Comparison of ENCODE assay signal across 23 cellular contexts in the genomic region with DNA sequence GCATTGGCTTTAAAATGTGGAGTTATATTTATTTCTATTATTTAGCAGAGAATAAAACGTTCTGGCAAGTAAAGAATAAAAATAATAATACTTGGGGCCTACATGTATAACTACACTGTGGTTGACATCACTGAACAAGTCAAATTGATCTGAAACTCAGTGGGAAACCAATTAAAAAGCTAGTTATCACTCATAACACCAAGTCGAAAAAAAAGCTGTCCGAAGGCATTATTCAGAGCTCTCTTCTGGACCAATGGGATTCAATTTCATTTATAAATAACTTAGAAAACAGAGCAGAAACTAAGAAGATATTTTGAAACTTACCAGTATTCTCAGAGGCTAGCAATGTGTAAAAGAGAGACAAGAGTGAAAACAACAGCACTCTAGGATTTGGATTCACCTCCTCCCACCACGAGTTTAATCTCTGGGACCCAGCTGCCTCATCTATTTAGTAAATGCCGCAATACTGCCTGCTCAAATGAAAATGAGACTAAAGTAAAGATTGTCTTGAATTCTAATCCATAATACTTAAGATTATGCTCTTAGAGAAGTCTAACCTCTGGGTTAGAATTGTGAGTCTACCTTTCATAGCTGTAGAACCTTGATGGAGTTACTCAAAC.
A peak's percentile ranks its signal among the peaks of the same experiment; 100 is the strongest.
DNase-seq lines count a peak whose midpoint lies in the region; ATAC-seq, FAIRE-seq and TF ChIP-seq lines count a peak whose summit lies in the region.
"Had no signal": no experiment of that assay in that cellular context is flagged by ENCODE, and none has a peak within 500 bp of the region (broad histone marks: within the 10 kb centered on the region; RNA-seq: fewer than 3 reads in every experiment).

No MANE protein-coding gene starts in this region.

- H3K4me3 ChIP-seq in WERI-Rb-1 (ENCODE audit: low read depth, low read length): no peak overlapping the region
- H3K4me3 ChIP-seq: BLaER1, GM23338 had no signal

- H3K27me3 ChIP-seq in WERI-Rb-1 (ENCODE audit: insufficient read depth, low read depth, severe bottlenecking): no peaks in the 10 kb centered on the region
- H3K27me3 ChIP-seq: BLaER1 had no signal

- no peak overlapping the region for H3K27ac Mint-ChIP-seq in stimulated activated effector memory CD8-positive, alpha-beta T cell treated with anti-CD3 and anti-CD28 coated beads, Interleukin-12 subunit alpha, Interleukin-12 subunit beta, amount 100 ng/mL, for 72 hours
- H3K27ac Mint-ChIP-seq: CD14-positive monocyte; CD4-positive, alpha-beta memory T cell; GM23338 had no signal

- H3K9me3 ChIP-seq in WERI-Rb-1 (ENCODE audit: severe bottlenecking): no peaks in the 10 kb centered on the region
- H3K9me3 ChIP-seq: BLaER1 had no signal

- peaks cover 12% of the 10 kb centered on the region for H3K36me3 Mint-ChIP-seq in stimulated activated effector memory CD8-positive, alpha-beta T cell treated with anti-CD3 and anti-CD28 coated beads, Interleukin-12 subunit alpha, Interleukin-12 subunit beta, amount 100 ng/mL, for 72 hours

- H3K27ac ChIP-seq in WERI-Rb-1: no peak overlapping the region
- H3K27ac ChIP-seq: BLaER1, HL-60 had no signal

- H3K4me1 Mint-ChIP-seq in stimulated activated effector memory CD8-positive, alpha-beta T cell treated with anti-CD3 and anti-CD28 coated beads, Interleukin-12 subunit alpha, Interleukin-12 subunit beta, amount 100 ng/mL, for 72 hours: no peaks in the 10 kb centered on the region
- H3K4me1 Mint-ChIP-seq: CD14-positive monocyte had no signal

- FAIRE-seq in D721Med (lab: Jason Lieb, UNC): peak; percentile 41
- FAIRE-seq: GM12891, GM19239, H54 had no signal

- no peaks in the 10 kb centered on the region for H3K36me3 ChIP-seq in WERI-Rb-1
- H3K36me3 ChIP-seq: BLaER1 had no signal

- TF ChIP-seq CTCF in D721Med (IDR thresholded peaks at IDR 0.05; ENCODE audit: insufficient read depth, missing control alignments) (no peak), WERI-Rb-1 (IDR thresholded peaks at IDR 0.05; ENCODE audit: low read depth, low read length) (no peak)

- no peaks in the 10 kb centered on the region for H3K9me3 Mint-ChIP-seq in stimulated activated effector memory CD8-positive, alpha-beta T cell treated with anti-CD3 and anti-CD28 coated beads, Interleukin-12 subunit alpha, Interleukin-12 subunit beta, amount 100 ng/mL, for 72 hours
- H3K9me3 Mint-ChIP-seq: CD14-positive monocyte; CD4-positive, alpha-beta memory T cell; GM23338 had no signal

- peak; percentile 57 for ATAC-seq in stimulated activated effector memory CD8-positive, alpha-beta T cell treated with anti-CD3 and anti-CD28 coated beads, Interleukin-12 subunit alpha, Interleukin-12 subunit beta, amount 100 ng/mL, for 72 hours
- no peak for ATAC-seq in GM19351 (IDR thresholded peaks at IDR 0.05; ENCODE audit: unreplicated experiment)
- no peak for ATAC-seq in HG03280 (IDR thresholded peaks at IDR 0.05; ENCODE audit: unreplicated experiment)
- ATAC-seq: GM23338 had no signal

- DNase-seq in D721Med (ENCODE audit: insufficient read length, low spot score) (no peak), OCI-M1 (lab: John Stamatoyannopoulos, UW) (peak; percentile 69), WERI-Rb-1 (peak; percentile 62), activated gamma-delta T cell (lab: John Stamatoyannopoulos, UW) (no peak)
- DNase-seq in stimulated activated effector memory CD8-positive, alpha-beta T cell treated with anti-CD3 and anti-CD28 coated beads, Interleukin-12 subunit alpha, Interleukin-12 subunit beta, amount 100 ng/mL, for 72 hours (ENCODE audit: low spot score in 2 of 2): no peak
- DNase-seq: 8988T; CD4-positive, alpha-beta memory T cell; DMS 273 treated with DMSO at 0.1 percent for 48 hours; DMS53; DND-41; EL; HCEC 1CT; IMR-90; KBM-7 had no signal

- H3K4me3 Mint-ChIP-seq in stimulated activated effector memory CD8-positive, alpha-beta T cell treated with anti-CD3 and anti-CD28 coated beads, Interleukin-12 subunit alpha, Interleukin-12 subunit beta, amount 100 ng/mL, for 72 hours: no peak overlapping the region
- H3K4me3 Mint-ChIP-seq: CD14-positive monocyte; CD4-positive, alpha-beta memory T cell; GM23338 had no signal

Comparison
In these comparisons a context has a peak if more than half of its experiments do, and no peak if none do; other contexts are left out.
1. DNase-seq: peak in OCI-M1 (single experiment) and WERI-Rb-1 (single experiment); none in D721Med (single experiment), stimulated activated effector memory CD8-positive, alpha-beta T cell treated with anti-CD3 and anti-CD28 coated beads, Interleukin-12 subunit alpha, Interleukin-12 subunit beta, amount 100 ng/mL, for 72 hours (0 of 2) and activated gamma-delta T cell (single experiment).